ENCODE assay signal across 1 cellular context in genomic region chr6:50990750-50991446, GRCh38.
TF ChIP-seq lines count a peak whose summit lies in the region.

No MANE protein-coding gene starts in this region.

TF ChIP-seq in K562, 482 proteins besides CTCF, POLR2A, EP300 and RAD21 (continued from another document):
- TF ChIP-seq ZMIZ1 (IDR thresholded peaks at IDR 0.05; ENCODE audit: low read depth in 2 of 2, low read length in 2 of 2) (no peak), ZNF592 (IDR thresholded peaks at IDR 0.05) (peak; percentile 46; the same call in 1 of the 2 replicates)
